ENCODE assay signal across 9 cellular contexts in the genomic region with DNA sequence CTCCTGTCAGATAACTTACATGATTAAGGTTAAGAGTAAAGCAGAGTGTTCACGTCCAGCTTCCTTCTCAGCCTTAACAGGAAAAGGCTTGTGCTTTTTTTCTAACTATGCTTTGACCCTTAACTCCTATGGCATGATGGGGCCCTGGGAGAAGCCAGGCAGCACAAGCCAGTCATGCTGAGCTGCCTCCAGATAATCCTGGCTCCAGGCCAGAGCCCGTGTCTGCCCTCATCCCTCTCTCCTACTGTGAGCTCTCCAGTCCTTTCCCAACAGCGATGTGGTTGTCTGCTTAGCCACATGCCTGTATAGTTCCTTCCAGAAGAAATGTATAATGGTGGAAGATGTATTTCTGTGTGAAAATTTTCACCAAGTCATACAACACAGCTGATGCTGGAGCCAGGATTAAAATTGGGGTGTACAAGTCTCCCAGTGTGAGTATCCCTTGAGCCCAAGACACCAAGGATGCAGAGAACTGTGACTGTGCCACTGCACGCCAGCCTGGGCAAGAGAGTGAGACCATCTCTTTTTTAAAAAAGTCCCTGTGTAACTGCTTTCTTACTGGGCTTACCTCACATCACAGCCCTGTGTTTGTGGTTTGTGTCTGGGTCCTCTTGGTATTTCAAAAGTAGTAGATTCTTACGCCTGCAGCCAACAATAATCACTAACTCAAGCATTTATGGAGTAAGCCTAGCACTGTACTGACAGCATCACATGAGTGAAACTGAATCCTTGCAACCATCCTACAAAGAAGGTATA. TPM values are rescaled to one million over a fixed set of nuclear protein-coding genes. Genes with fewer than 3 reads are reported as not detected.
DNase-seq lines count a peak whose midpoint lies in the region; ATAC-seq and TF ChIP-seq lines count a peak whose summit lies in the region.
"Had no signal": no experiment of that assay in that cellular context is flagged by ENCODE, and none has a peak within 500 bp of the region (broad histone marks: within the 10 kb centered on the region; RNA-seq: fewer than 3 reads in every experiment).

No MANE protein-coding gene starts in this region.

- no peaks in the 10 kb centered on the region for H3K27me3 ChIP-seq in CD8-positive, alpha-beta T cell (ENCODE audit: insufficient read depth, low read length)
- no peaks in the 10 kb centered on the region for H3K27me3 ChIP-seq in ovary

- DNase-seq in CD8-positive, alpha-beta T cell, result no peak
- DNase-seq in NCI-H69 (lab: John Stamatoyannopoulos, UW) (peak; percentile 52), fibroblast of peridontal ligament (ENCODE audit: extremely low read depth) (peak; percentile 81), ovary (peak; percentile 62 to 82 (median 76)), NCI-H146 treated with DMSO at 0.1 percent for 48 hours (lab: John Stamatoyannopoulos, UW; ENCODE audit: unreplicated experiment) (no peak), HEK293T (ENCODE audit: extremely low spot score) (no peak), NCI-H1048 (lab: John Stamatoyannopoulos, UW) (no peak)

- intact Hi-C loops in CD8-positive, alpha-beta T cell (cut with DNase I, micrococcal nuclease), result no loop called here
- intact Hi-C loops in ovary (cut with DNase I), result no loop called here

- no peak overlapping the region for H3K27ac ChIP-seq in CD8-positive, alpha-beta T cell (ENCODE audit: low read depth, low read length)
- H3K27ac ChIP-seq in ovary, result no peak overlapping the region

- no peaks in the 10 kb centered on the region for H3K9me3 ChIP-seq in CD8-positive, alpha-beta T cell (ENCODE audit: low read length)
- H3K9me3 ChIP-seq in ovary, result no peaks in the 10 kb centered on the region

- H3K9me3 Mint-ChIP-seq in CD8-positive, alpha-beta T cell, result no peaks in the 10 kb centered on the region

- 31 to 41% (median 34%) methylated on average over 5 of the region's 5 CpGs for WGBS in ovary, 3 donors

- peaks cover 39% of the 10 kb centered on the region for H3K36me3 ChIP-seq in CD8-positive, alpha-beta T cell (ENCODE audit: insufficient read depth, low read length)
- H3K36me3 ChIP-seq in ovary, result no peaks in the 10 kb centered on the region

- no peak overlapping the region for H3K4me3 Mint-ChIP-seq in CD8-positive, alpha-beta T cell

- no peak for TF ChIP-seq POLR2A in ovary (IDR thresholded peaks at IDR 0.05)

- ATAC-seq in CD8-positive, alpha-beta T cell, result no peak
- ATAC-seq in HG02623 (IDR thresholded peaks at IDR 0.05; ENCODE audit: unreplicated experiment), result no peak

- H3K4me1 Mint-ChIP-seq in CD8-positive, alpha-beta T cell (ENCODE audit: low read depth), result no peaks in the 10 kb centered on the region

- H3K4me1 ChIP-seq in CD8-positive, alpha-beta T cell (ENCODE audit: insufficient read depth, low read length), result no peaks in the 10 kb centered on the region
- no peaks in the 10 kb centered on the region for H3K4me1 ChIP-seq in ovary (ENCODE audit: insufficient read depth)

- TF ChIP-seq EP300 in ovary (IDR thresholded peaks at IDR 0.05), result no peak

- no peak for TF ChIP-seq CTCF in CD8-positive, alpha-beta T cell (IDR thresholded peaks at IDR 0.05)
- TF ChIP-seq CTCF in ovary (IDR thresholded peaks at IDR 0.05), result no peak

- POLR2A ChIA-PET in CD8-positive, alpha-beta T cell (lab: Charles Lee), result interaction anchor here (1.0 kb wide), 1 partner anchor 8 kb away, joined by 3 read pairs; the partner anchor contains the start of gene ITFG2
- POLR2A ChIA-PET in HEK293T (lab: Yijun Ruan, JAX), result interaction anchor here (1.0 to 2.7 kb wide), 3 partner anchors 9 to 19 kb away, joined by 3 to 15 read pairs (median 4); partner anchors contain the start of gene FKBP4

- CTCF ChIA-PET in CD8-positive, alpha-beta T cell (lab: Charles Lee), result interaction anchor here (0.9 kb wide), 1 partner anchor 24 kb away, joined by 3 read pairs; no protein-coding TSS in a partner anchor
- CTCF ChIA-PET in HEK293T (lab: Yijun Ruan, JAX), result no interaction called here

- H3K27me3 Mint-ChIP-seq in CD8-positive, alpha-beta T cell (ENCODE audit: low read depth), result no peaks in the 10 kb centered on the region

- peak overlapping the region; percentile 18 for H3K27ac Mint-ChIP-seq in CD8-positive, alpha-beta T cell

- H3K4me3 ChIP-seq in CD8-positive, alpha-beta T cell (ENCODE audit: low read depth, low read length), result no peak overlapping the region
- no peak overlapping the region for H3K4me3 ChIP-seq in ovary

- H3K36me3 Mint-ChIP-seq in CD8-positive, alpha-beta T cell, result peaks cover 69% of the 10 kb centered on the region

TF ChIP-seq in HEK293T, 16 proteins besides CTCF, POLR2A, EP300 and RAD21:
- TF ChIP-seq FOXM1 (IDR thresholded peaks at IDR 0.05; ENCODE audit: borderline replicate concordance) (no peak), L3MBTL2 (conservative IDR thresholded peaks at IDR 0.05) (no peak), NFRKB (IDR thresholded peaks at IDR 0.05) (no peak), SUZ12 (IDR thresholded peaks at IDR 0.05) (no peak), ARNT (IDR thresholded peaks at IDR 0.05) (no peak), HDGF (IDR thresholded peaks at IDR 0.05; ENCODE audit: borderline replicate concordance) (no peak), TARDBP (IDR thresholded peaks at IDR 0.05) (no peak), ELF4 (IDR thresholded peaks at IDR 0.05) (no peak)
TF ChIP-seq in HEK293T: peak in this region for 0.

RNA-seq across cellular contexts. Expression of gene ITFG2, which starts 7.9 kb away (rescaled TPM):
- total RNA-seq in CD8-positive, alpha-beta T cell, result 10 to 100 TPM; 72.8 to 73.5 TPM
- 10 to 100 TPM; 25.4 to 57.3 (median 41.1) TPM for total RNA-seq in ovary
- 10 to 100 TPM; 33.6 to 66.0 TPM for polyA plus RNA-seq in ovary

RNA-seq across cellular contexts. Expression of gene FKBP4, which starts 9.8 kb away (rescaled TPM):
- total RNA-seq in CD8-positive, alpha-beta T cell, result 10 to 100 TPM; 31.1 to 34.5 TPM
- total RNA-seq in ovary, result 100 to 1,000 TPM in 1 of 7 donors, 10 to 100 TPM in 6; 26.7 to 109 (median 57.5) TPM
- polyA plus RNA-seq in ovary, result 10 to 100 TPM; 25.1 to 96.1 TPM

RNA-seq across cellular contexts. Expression of gene NRIP2, which starts 30.3 kb away (rescaled TPM):
- total RNA-seq in CD8-positive, alpha-beta T cell, result not detected
- total RNA-seq in ovary, result 10 to 100 TPM in 3 of 7 donors, 1 to 10 TPM in 3, under 1 TPM in 1; 0.83 to 15.1 (median 6.3) TPM
- 10 to 100 TPM in 1 of 2 donors, 1 to 10 TPM in 1; 4.9 to 10.3 TPM for polyA plus RNA-seq in ovary
- total RNA-seq: kidney epithelial cell had no signal

RNA-seq across cellular contexts. Expression of gene TEX52, which starts 52.3 kb away (rescaled TPM):
- not detected for total RNA-seq in CD8-positive, alpha-beta T cell
- total RNA-seq in ovary, result not detected
- polyA plus RNA-seq in ovary, result not detected
- total RNA-seq: kidney epithelial cell had no signal

Comparison
In these comparisons a context has a peak if more than half of its experiments do, and no peak if none do; other contexts are left out.
1. DNase-seq: peak in NCI-H69 (single experiment), fibroblast of peridontal ligament (single experiment) and ovary (5 of 5); none in CD8-positive, alpha-beta T cell (0 of 7), NCI-H146 treated with DMSO at 0.1 percent for 48 hours (single experiment), HEK293T (single experiment) and NCI-H1048 (single experiment).